In the genomic region with DNA sequence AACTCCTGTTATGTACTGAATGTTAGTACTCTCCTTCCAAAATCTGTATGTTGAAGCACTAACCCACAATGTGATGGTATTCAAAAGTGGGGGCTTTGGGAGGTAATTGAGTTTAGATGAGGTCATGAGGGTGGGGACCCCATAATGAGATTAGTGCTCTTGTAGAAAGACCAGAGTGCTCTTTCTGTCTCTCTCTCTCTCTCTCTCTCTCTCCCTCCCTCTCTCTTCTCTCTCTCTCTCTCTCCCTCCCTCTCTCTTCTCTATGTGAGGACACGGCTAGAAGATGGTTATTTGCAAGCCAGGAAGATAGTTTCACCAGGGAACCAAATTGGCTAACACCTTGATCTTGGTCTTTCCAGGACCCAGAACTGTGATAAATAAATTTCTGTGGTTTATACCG, we compare ENCODE assay signal across 33 cellular contexts.
A peak's percentile ranks its signal among the peaks of the same experiment; 100 is the strongest.
DNase-seq lines count a peak whose midpoint lies in the region; ATAC-seq and TF ChIP-seq lines count a peak whose summit lies in the region.
"Had no signal": no experiment of that assay in that cellular context is flagged by ENCODE, and none has a peak within 500 bp of the region (broad histone marks: within the 10 kb centered on the region; RNA-seq: fewer than 3 reads in every experiment).

No MANE protein-coding gene starts in this region.

- WGBS in mesenchymal stem cell, result 94% methylated on average over 2 of the region's 2 CpGs
- no CpG with 5 or more reads among the region's 2 CpGs for WGBS in mesendoderm (ENCODE audit: extremely low coverage, insufficient coverage, low lambda C conversion rate)

- no peaks in the 10 kb centered on the region for H3K4me1 Mint-ChIP-seq in stimulated activated memory B cell treated with anti-CD40 and anti-IgM and Interleukin-4, amounts not matched to agents 10 μg/mL and 1 μg/mL and 100 μg/mL, for 72 hours
- H3K4me1 Mint-ChIP-seq in chondrocyte (ENCODE audit: low read depth), result peaks cover 29% of the 10 kb centered on the region
- H3K4me1 Mint-ChIP-seq: B cell; CD14-positive monocyte; CD4-positive, alpha-beta memory T cell; CD4-positive, CD25-positive, alpha-beta regulatory T cell; CD8-positive, alpha-beta memory T cell had no signal

- no peak overlapping the region for H3K18ac ChIP-seq in mesenchymal stem cell (ENCODE audit: low read depth in 1 of 2, low read length in 2 of 2)
- no peak overlapping the region for H3K18ac ChIP-seq in mesendoderm (ENCODE audit: low read length)

- no peak overlapping the region for H3K4me3 Mint-ChIP-seq in stimulated activated memory B cell treated with anti-CD40 and anti-IgM and Interleukin-4, amounts not matched to agents 10 μg/mL and 1 μg/mL and 100 μg/mL, for 72 hours
- no peak overlapping the region for H3K4me3 Mint-ChIP-seq in chondrocyte (ENCODE audit: unreplicated experiment)
- H3K4me3 Mint-ChIP-seq: B cell; CD14-positive monocyte; CD4-positive, alpha-beta memory T cell; CD4-positive, alpha-beta T cell; CD4-positive, CD25-positive, alpha-beta regulatory T cell; CD8-positive, alpha-beta memory T cell; CD8-positive, alpha-beta T cell had no signal

- no peaks in the 10 kb centered on the region for H3K27me3 ChIP-seq in mesenchymal stem cell (ENCODE audit: control insufficient read depth in 1 of 2, insufficient read depth in 1 of 2, low read length in 2 of 2)
- no peaks in the 10 kb centered on the region for H3K27me3 ChIP-seq in mesendoderm (ENCODE audit: insufficient read depth, low read length, poor library complexity)
- H3K27me3 ChIP-seq: BE2C; BLaER1; BLaER1 treated with 17β-estradiol and CSF1 and Interleukin-3, amounts not matched to agents 10 nM and 100 nM had no signal

- H3K4me3 ChIP-seq in HEK293 (ENCODE audit: low read depth, low read length) (no peak overlapping the region), mesenchymal stem cell (ENCODE audit: insufficient read depth in 1 of 2, low read depth in 1 of 2, low read length in 2 of 2) (no peak overlapping the region), mesendoderm (ENCODE audit: low read length) (no peak overlapping the region)
- H3K4me3 ChIP-seq: A549; BLaER1; BLaER1 treated with 17β-estradiol and CSF1 and Interleukin-3, amounts not matched to agents 10 nM and 100 nM had no signal

- no peak overlapping the region for H4K5ac ChIP-seq in mesendoderm (ENCODE audit: low read length)

- H2AK5ac ChIP-seq in mesenchymal stem cell (ENCODE audit: low read length, severe bottlenecking) (peak overlapping the region; percentile 7), mesendoderm (ENCODE audit: low read length) (no peak overlapping the region)

- H3K9ac ChIP-seq in mesenchymal stem cell (ENCODE audit: low read length) (no peak overlapping the region), mesendoderm (ENCODE audit: low read length) (no peak overlapping the region)
- H3K9ac ChIP-seq: BLaER1; BLaER1 treated with 17β-estradiol and CSF1 and Interleukin-3, amounts not matched to agents 10 nM and 100 nM had no signal

- TF ChIP-seq CTCF in HEK293 (tag by site-specific recombination; IDR thresholded peaks at IDR 0.05) (no peak), chondrocyte (IDR thresholded peaks at IDR 0.05) (no peak)

- H3K27me3 Mint-ChIP-seq in stimulated activated memory B cell treated with anti-CD40 and anti-IgM and Interleukin-4, amounts not matched to agents 10 μg/mL and 1 μg/mL and 100 μg/mL, for 72 hours, result no peaks in the 10 kb centered on the region
- H3K27me3 Mint-ChIP-seq in chondrocyte (ENCODE audit: low read depth), result no peaks in the 10 kb centered on the region
- H3K27me3 Mint-ChIP-seq: B cell; CD4-positive, alpha-beta T cell; CD4-positive, CD25-positive, alpha-beta regulatory T cell; CD8-positive, alpha-beta memory T cell had no signal

- H3K27ac Mint-ChIP-seq in stimulated activated memory B cell treated with anti-CD40 and anti-IgM and Interleukin-4, amounts not matched to agents 10 μg/mL and 1 μg/mL and 100 μg/mL, for 72 hours, result no peak overlapping the region
- no peak overlapping the region for H3K27ac Mint-ChIP-seq in chondrocyte (ENCODE audit: unreplicated experiment)
- H3K27ac Mint-ChIP-seq: B cell; CD4-positive, alpha-beta T cell; CD4-positive, CD25-positive, alpha-beta regulatory T cell; CD8-positive, alpha-beta memory T cell; CD8-positive, alpha-beta T cell had no signal

- H2BK12ac ChIP-seq in mesenchymal stem cell (ENCODE audit: low read length in 2 of 2), result no peak overlapping the region

- DNase-seq in mesenchymal stem cell (no peak), mesendoderm (no peak), chondrocyte (ENCODE audit: low spot score) (no peak), DMS53 treated with DMSO at 0.1 percent for 48 hours (lab: John Stamatoyannopoulos, UW; ENCODE audit: unreplicated experiment) (no peak), globus pallidus (ENCODE audit: low spot score) (no peak), medulla oblongata (ENCODE audit: extremely low spot score) (no peak)
- DNase-seq: 8988T; ACHN; AML-193; BE2C; C1 segment of cervical spinal cord; Caco-2; Calu3; CD4-positive, alpha-beta memory T cell; CD4-positive, alpha-beta T cell; CD4-positive, CD25-positive, alpha-beta regulatory T cell; CD8-positive, alpha-beta memory T cell; CD8-positive, alpha-beta T cell; COR-L47; DMS 273 treated with DMSO at 0.1 percent for 48 hours; DMS153; DMS79; DMS79 treated with DMSO at 0.1 percent for 48 hours; DND-41 had no signal

- H3K36me3 ChIP-seq in HEK293 (ENCODE audit: control insufficient read depth in 2 of 2, insufficient read depth in 1 of 2, low read length in 2 of 2) (no peaks in the 10 kb centered on the region), mesenchymal stem cell (ENCODE audit: control insufficient read depth in 1 of 2, insufficient read depth in 2 of 2, low read depth in 1 of 2, low read length in 2 of 2) (no peaks in the 10 kb centered on the region), mesendoderm (ENCODE audit: control insufficient read depth, insufficient read depth, low read length) (no peaks in the 10 kb centered on the region)
- H3K36me3 ChIP-seq: BE2C; BLaER1; BLaER1 treated with 17β-estradiol and CSF1 and Interleukin-3, amounts not matched to agents 10 nM and 100 nM had no signal

- H3K27ac ChIP-seq in HEK293 (ENCODE audit: extremely low read depth, low read depth, low read length) (no peak overlapping the region), mesenchymal stem cell (ENCODE audit: low read length, poor library complexity, severe bottlenecking) (no peak overlapping the region), mesendoderm (ENCODE audit: low read depth, low read length) (no peak overlapping the region)
- H3K27ac ChIP-seq: 22Rv1; A549; BLaER1; BLaER1 treated with 17β-estradiol and CSF1 and Interleukin-3, amounts not matched to agents 10 nM and 100 nM; C4-2B had no signal

- H3K79me1 ChIP-seq in mesenchymal stem cell (replicated peaks; ENCODE audit: low read length, poor library complexity, severe bottlenecking) (no peaks in the 10 kb centered on the region), mesendoderm (ENCODE audit: low read length) (no peaks in the 10 kb centered on the region)

- no peak overlapping the region for H2AFZ ChIP-seq in mesenchymal stem cell (ENCODE audit: low read depth, low read length)

- H3K4ac ChIP-seq in mesenchymal stem cell (ENCODE audit: low read depth in 1 of 2, low read length in 2 of 2), result no peak overlapping the region
- no peak overlapping the region for H3K4ac ChIP-seq in mesendoderm (ENCODE audit: low read depth, low read length)

- POLR2A ChIA-PET in HEK293 (lab: Yijun Ruan, JAX), result no interaction called here

- CTCF ChIA-PET in HEK293 (lab: Yijun Ruan, JAX), result interaction anchor here (1.1 kb wide), 1 partner anchor 29 kb away, joined by 4 read pairs; no protein-coding TSS in a partner anchor

- H2BK120ac ChIP-seq in mesenchymal stem cell (ENCODE audit: low read depth, low read length), result no peak overlapping the region
- H2BK120ac ChIP-seq in mesendoderm (ENCODE audit: low read depth, low read length), result no peak overlapping the region

- no peak overlapping the region for H2BK5ac ChIP-seq in mesenchymal stem cell (ENCODE audit: low read depth, low read length, poor library complexity, severe bottlenecking)
- no peak overlapping the region for H2BK5ac ChIP-seq in mesendoderm (ENCODE audit: low read length)

- H4K8ac ChIP-seq in mesenchymal stem cell (ENCODE audit: low read length) (no peak overlapping the region), mesendoderm (ENCODE audit: low read depth, low read length) (no peak overlapping the region)

- H3K23ac ChIP-seq in mesenchymal stem cell (ENCODE audit: low read length in 2 of 2) (no peak overlapping the region), mesendoderm (ENCODE audit: low read length) (no peak overlapping the region)

- no peak overlapping the region for H3K4me2 ChIP-seq in mesenchymal stem cell (ENCODE audit: low read length, poor library complexity, severe bottlenecking)
- H3K4me2 ChIP-seq in mesendoderm (ENCODE audit: low read length), result no peak overlapping the region
- H3K4me2 ChIP-seq: A549; BLaER1; BLaER1 treated with 17β-estradiol and CSF1 and Interleukin-3, amounts not matched to agents 10 nM and 100 nM had no signal

- H3K4me1 ChIP-seq in HEK293 (ENCODE audit: control insufficient read depth, insufficient read depth, low read length) (no peaks in the 10 kb centered on the region), mesenchymal stem cell (ENCODE audit: control insufficient read depth, insufficient read depth, low read depth, low read length) (peaks cover 1% of the 10 kb centered on the region), mesendoderm (ENCODE audit: control insufficient read depth, low read depth, low read length) (no peaks in the 10 kb centered on the region)
- H3K4me1 ChIP-seq: BLaER1; BLaER1 treated with 17β-estradiol and CSF1 and Interleukin-3, amounts not matched to agents 10 nM and 100 nM; Caco-2 had no signal

- no peaks in the 10 kb centered on the region for H3K36me3 Mint-ChIP-seq in stimulated activated memory B cell treated with anti-CD40 and anti-IgM and Interleukin-4, amounts not matched to agents 10 μg/mL and 1 μg/mL and 100 μg/mL, for 72 hours
- no peaks in the 10 kb centered on the region for H3K36me3 Mint-ChIP-seq in chondrocyte (ENCODE audit: low read depth)
- H3K36me3 Mint-ChIP-seq: CD14-positive monocyte; CD4-positive, alpha-beta memory T cell; CD4-positive, CD25-positive, alpha-beta regulatory T cell; CD8-positive, alpha-beta memory T cell; CD8-positive, alpha-beta T cell had no signal

- H3K79me2 ChIP-seq in mesendoderm (ENCODE audit: control insufficient read depth, insufficient read depth, low read length), result no peaks in the 10 kb centered on the region

- no peak overlapping the region for H4K91ac ChIP-seq in mesenchymal stem cell (ENCODE audit: low read length)

- H3K14ac ChIP-seq in mesenchymal stem cell (ENCODE audit: low read length in 2 of 2), result no peak overlapping the region

- no peaks in the 10 kb centered on the region for H3K9me3 ChIP-seq in HEK293 (ENCODE audit: control insufficient read depth, insufficient read depth, low read depth, low read length)
- no peaks in the 10 kb centered on the region for H3K9me3 ChIP-seq in mesenchymal stem cell (ENCODE audit: control insufficient read depth, low read length)
- H3K9me3 ChIP-seq: A549; BE2C; BLaER1; BLaER1 treated with 17β-estradiol and CSF1 and Interleukin-3, amounts not matched to agents 10 nM and 100 nM; Caco-2 had no signal

- peak; percentile 8 for ATAC-seq in stimulated activated memory B cell treated with anti-CD40 and anti-IgM and Interleukin-4, amounts not matched to agents 10 μg/mL and 1 μg/mL and 100 μg/mL, for 72 hours
- ATAC-seq: A549; CD8-positive, alpha-beta T cell had no signal

- H2BK15ac ChIP-seq in mesenchymal stem cell (ENCODE audit: low read depth, poor library complexity, severe bottlenecking) (no peak overlapping the region), mesendoderm (replicated peaks; ENCODE audit: low read depth) (peak overlapping the region; percentile 25)

- no peak overlapping the region for H3K56ac ChIP-seq in mesendoderm (ENCODE audit: low read length)

- H3K9me3 Mint-ChIP-seq in stimulated activated memory B cell treated with anti-CD40 and anti-IgM and Interleukin-4, amounts not matched to agents 10 μg/mL and 1 μg/mL and 100 μg/mL, for 72 hours, result no peaks in the 10 kb centered on the region
- H3K9me3 Mint-ChIP-seq in chondrocyte (ENCODE audit: low read depth), result no peaks in the 10 kb centered on the region
- H3K9me3 Mint-ChIP-seq: CD4-positive, alpha-beta memory T cell had no signal
